In genomic region chr7:121442845-121443244, GRCh38 we compare ENCODE assay signal across 10 cellular contexts. TPM values are rescaled to one million over a fixed set of nuclear protein-coding genes. Genes with fewer than 3 reads are reported as not detected.
DNase-seq lines count a peak whose midpoint lies in the region; ATAC-seq and TF ChIP-seq lines count a peak whose summit lies in the region.
"Had no signal": no experiment of that assay in that cellular context is flagged by ENCODE, and none has a peak within 500 bp of the region (broad histone marks: within the 10 kb centered on the region; RNA-seq: fewer than 3 reads in every experiment).

No MANE protein-coding gene starts in this region.

- TF ChIP-seq CTCF in mesothelial cell of epicardium (IDR thresholded peaks at IDR 0.05; ENCODE audit: unreplicated experiment), result no peak

- POLR2A ChIA-PET in naive thymus-derived CD8-positive, alpha-beta T cell (lab: Charles Lee), result no interaction called here

- H3K4me3 Mint-ChIP-seq in activated CD8-positive, alpha-beta memory T cell treated with anti-CD3 and anti-CD28 coated beads, Interleukin-2, amount 10 ng/mL, durations not matched to agents 7 days and 5 days, result no peak overlapping the region
- H3K4me3 Mint-ChIP-seq in naive thymus-derived CD8-positive, alpha-beta T cell, result no peak overlapping the region
- H3K4me3 Mint-ChIP-seq in mesothelial cell of epicardium, result no peak overlapping the region

- H3K4me1 Mint-ChIP-seq in activated CD8-positive, alpha-beta memory T cell treated with anti-CD3 and anti-CD28 coated beads, Interleukin-2, amount 10 ng/mL, durations not matched to agents 7 days and 5 days, result peaks cover 33% of the 10 kb centered on the region
- H3K4me1 Mint-ChIP-seq in naive thymus-derived CD8-positive, alpha-beta T cell, result peaks cover 13 to 35% (median 26%) of the 10 kb centered on the region in 4 donors
- peaks cover 31% of the 10 kb centered on the region for H3K4me1 Mint-ChIP-seq in mesothelial cell of epicardium

- CTCF ChIA-PET in activated CD8-positive, alpha-beta memory T cell treated with anti-CD3 and anti-CD28 coated beads, Interleukin-2, amount 10 ng/mL, durations not matched to agents 7 days and 5 days (lab: Charles Lee), result interaction anchor here (0.7 kb wide), 1 partner anchor 13 kb away, joined by 3 read pairs; no protein-coding TSS in a partner anchor

- peak; percentile 46 for DNase-seq in activated CD8-positive, alpha-beta memory T cell treated with anti-CD3 and anti-CD28 coated beads, Interleukin-2, amount 10 ng/mL, durations not matched to agents 7 days and 5 days
- no peak for DNase-seq in activated CD8-positive, alpha-beta memory T cell treated with anti-CD3 and anti-CD28 coated beads, Interleukin-2, amount 50 U/mL, for 48 hours
- peak; percentile 3 for DNase-seq in Jurkat, Clone E6-1 (ENCODE audit: low read depth, low spot score)
- DNase-seq in activated gamma-delta T cell treated with anti-CD3 and anti-CD28 coated beads, Interleukin-2, amount 50 U/mL, for 16 hours (ENCODE audit: low read depth), result peak; percentile 21
- peak in 3 of 10 donors; percentile 2 to 5 (median 2) for DNase-seq in naive thymus-derived CD8-positive, alpha-beta T cell
- no peak for DNase-seq in mesothelial cell of epicardium (ENCODE audit: low spot score in 2 of 2, unreplicated experiment in 2 of 2)
- DNase-seq: amygdala had no signal

- peak overlapping the region; percentile 9 for H3K27ac Mint-ChIP-seq in activated CD8-positive, alpha-beta memory T cell treated with anti-CD3 and anti-CD28 coated beads, Interleukin-2, amount 10 ng/mL, durations not matched to agents 7 days and 5 days
- H3K27ac Mint-ChIP-seq in naive thymus-derived CD8-positive, alpha-beta T cell, result peak overlapping the region in 4 of 10 donors; percentile 37 to 84 (median 56)
- H3K27ac Mint-ChIP-seq in mesothelial cell of epicardium, result no peak overlapping the region

- H3K36me3 Mint-ChIP-seq in activated CD8-positive, alpha-beta memory T cell treated with anti-CD3 and anti-CD28 coated beads, Interleukin-2, amount 10 ng/mL, durations not matched to agents 7 days and 5 days, result peaks cover 17% of the 10 kb centered on the region
- H3K36me3 Mint-ChIP-seq in naive thymus-derived CD8-positive, alpha-beta T cell, result peaks cover 0 to 5% (median 0%) of the 10 kb centered on the region in 3 donors
- H3K36me3 Mint-ChIP-seq in mesothelial cell of epicardium, result peaks cover 18% of the 10 kb centered on the region

- no peaks in the 10 kb centered on the region for H3K9me3 Mint-ChIP-seq in activated CD8-positive, alpha-beta memory T cell treated with anti-CD3 and anti-CD28 coated beads, Interleukin-2, amount 10 ng/mL, durations not matched to agents 7 days and 5 days (ENCODE audit: low read depth)
- H3K9me3 Mint-ChIP-seq in naive thymus-derived CD8-positive, alpha-beta T cell, result peaks cover 0 to 15% (median 4%) of the 10 kb centered on the region in 9 donors
- peaks cover 14% of the 10 kb centered on the region for H3K9me3 Mint-ChIP-seq in mesothelial cell of epicardium

- no peaks in the 10 kb centered on the region for H3K27me3 Mint-ChIP-seq in activated CD8-positive, alpha-beta memory T cell treated with anti-CD3 and anti-CD28 coated beads, Interleukin-2, amount 10 ng/mL, durations not matched to agents 7 days and 5 days
- no peaks in the 10 kb centered on the region for H3K27me3 Mint-ChIP-seq in naive thymus-derived CD8-positive, alpha-beta T cell
- no peaks in the 10 kb centered on the region for H3K27me3 Mint-ChIP-seq in mesothelial cell of epicardium (ENCODE audit: low read depth)

- peak; percentile 66 for ATAC-seq in activated CD8-positive, alpha-beta memory T cell treated with anti-CD3 and anti-CD28 coated beads, Interleukin-2, amount 10 ng/mL, durations not matched to agents 7 days and 5 days
- ATAC-seq in naive thymus-derived CD8-positive, alpha-beta T cell, result peak; percentile 27 to 39
- ATAC-seq in GM21360 (IDR thresholded peaks at IDR 0.05; ENCODE audit: unreplicated experiment), result no peak
- no peak for ATAC-seq in GM19467 (IDR thresholded peaks at IDR 0.05; ENCODE audit: unreplicated experiment)

- H3K4me3 ChIP-seq in Jurkat, Clone E6-1 (ENCODE audit: low read length), result no peak overlapping the region
- H3K4me3 ChIP-seq: lung had no signal

RNA-seq across cellular contexts. Expression of gene FAM3C, which starts 46.7 kb away (rescaled TPM):
- 10 to 100 TPM; 50.3 to 96.0 TPM for total RNA-seq in activated CD8-positive, alpha-beta memory T cell treated with anti-CD3 and anti-CD28 coated beads, Interleukin-2, amount 10 ng/mL, durations not matched to agents 7 days and 5 days
- 38.5 TPM for polyA plus RNA-seq in Jurkat, Clone E6-1 (2012; ENCODE audit: insufficient read depth, insufficient read length)
- 10 to 100 TPM; 19.6 to 20.6 TPM for total RNA-seq in naive thymus-derived CD8-positive, alpha-beta T cell
- polyA plus RNA-seq in naive thymus-derived CD8-positive, alpha-beta T cell, result 10 to 100 TPM in 2 of 3 donors, 1 to 10 TPM in 1; 8.9 to 12.4 (median 11.9) TPM
- 76.4 to 82.7 TPM (median 78.2 TPM) in 3 replicates for total RNA-seq in mesothelial cell of epicardium

Comparison
In these comparisons a context has a peak if more than half of its experiments do, and no peak if none do; other contexts are left out.
1. DNase-seq: peak in activated CD8-positive, alpha-beta memory T cell treated with anti-CD3 and anti-CD28 coated beads, Interleukin-2, amount 10 ng/mL, durations not matched to agents 7 days and 5 days (single experiment), Jurkat, Clone E6-1 (single experiment) and activated gamma-delta T cell treated with anti-CD3 and anti-CD28 coated beads, Interleukin-2, amount 50 U/mL, for 16 hours (single experiment); none in activated CD8-positive, alpha-beta memory T cell treated with anti-CD3 and anti-CD28 coated beads, Interleukin-2, amount 50 U/mL, for 48 hours (single experiment) and mesothelial cell of epicardium (0 of 2).
2. ATAC-seq: peak in activated CD8-positive, alpha-beta memory T cell treated with anti-CD3 and anti-CD28 coated beads, Interleukin-2, amount 10 ng/mL, durations not matched to agents 7 days and 5 days (single experiment) and naive thymus-derived CD8-positive, alpha-beta T cell (2 of 2); none in GM21360 (single experiment) and GM19467 (single experiment).